In genomic region chr12:716506-716905, GRCh38 we compare ENCODE assay signal across 11 cellular contexts. TPM values are rescaled to one million over a fixed set of nuclear protein-coding genes. Genes with fewer than 3 reads are reported as not detected.
DNase-seq lines count a peak whose midpoint lies in the region; ATAC-seq and TF ChIP-seq lines count a peak whose summit lies in the region.
"Had no signal": no experiment of that assay in that cellular context is flagged by ENCODE, and none has a peak within 500 bp of the region (broad histone marks: within the 10 kb centered on the region; RNA-seq: fewer than 3 reads in every experiment).

No MANE protein-coding gene starts in this region.

- no peak overlapping the region for H3K4me3 ChIP-seq in cardiac fibroblast (replicated peaks in 1 of 2; ENCODE audit: low read depth in 2 of 2, low read length in 2 of 2)
- H3K4me3 ChIP-seq in skeletal muscle tissue (ENCODE audit: low read length in 3 of 3) = no peak overlapping the region
- no peak overlapping the region for H3K4me3 ChIP-seq in PC-3 (ENCODE audit: low read length)
- H3K4me3 ChIP-seq: ovary had no signal

- TF ChIP-seq CTCF in cardiac fibroblast (IDR thresholded peaks at IDR 0.05; ENCODE audit: low read depth, low read length) (no peak), PC-3 (conservative IDR thresholded peaks at IDR 0.05; ENCODE audit: low read depth, low read length) (no peak)

- no peak for ATAC-seq in PC-3
- ATAC-seq in GM21515 (IDR thresholded peaks at IDR 0.05; ENCODE audit: unreplicated experiment) = no peak

- no peaks in the 10 kb centered on the region for H3K79me2 ChIP-seq in PC-3 (ENCODE audit: low read length)

- intact Hi-C loops in PC-3 (cut with micrococcal nuclease) = no loop called here

- H3K4me1 ChIP-seq in skeletal muscle tissue (ENCODE audit: control insufficient read depth in 3 of 3, insufficient read depth in 3 of 3, low read length in 3 of 3) (peaks cover 7 to 26% (median 16%) of the 10 kb centered on the region in 3 donors), PC-3 (ENCODE audit: insufficient read depth, low read length) (no peaks in the 10 kb centered on the region)

- H3K27me3 ChIP-seq in skeletal muscle tissue (ENCODE audit: control insufficient read depth in 3 of 3, insufficient read depth in 3 of 3, low read length in 3 of 3) (no peaks in the 10 kb centered on the region), PC-3 (ENCODE audit: low read length) (no peaks in the 10 kb centered on the region)
- H3K27me3 ChIP-seq: ovary had no signal

- H3K36me3 ChIP-seq in skeletal muscle tissue (ENCODE audit: control insufficient read depth in 3 of 3, insufficient read depth in 3 of 3, low read length in 3 of 3) (no peaks in the 10 kb centered on the region), PC-3 (ENCODE audit: low read depth, low read length) (no peaks in the 10 kb centered on the region)
- H3K36me3 ChIP-seq: ovary had no signal

- no peaks in the 10 kb centered on the region for H4K20me1 ChIP-seq in PC-3 (ENCODE audit: low read length)

- H3K9me3 ChIP-seq in skeletal muscle tissue (ENCODE audit: control insufficient read depth in 3 of 3, low read length in 3 of 3) (no peaks in the 10 kb centered on the region), PC-3 (ENCODE audit: low read length) (no peaks in the 10 kb centered on the region)
- H3K9me3 ChIP-seq: ovary had no signal

- no peaks in the 10 kb centered on the region for H3F3A ChIP-seq in PC-3 (ENCODE audit: low read length, unreplicated experiment)

- no peak overlapping the region for H3K4me2 ChIP-seq in PC-3 (ENCODE audit: low read length)

- BruUV-seq in PC-3 (replicated peaks; lab: Mats Ljungman, UMichigan) = no TSS peak

- no peak overlapping the region for H2AFZ ChIP-seq in PC-3 (ENCODE audit: low read length)

- DNase-seq in stimulated activated naive CD4-positive, alpha-beta T cell treated with Interleukin-2 at 50 U/mL for 16 hours (lab: John Stamatoyannopoulos, UW) = peak; percentile 23
- no peak for DNase-seq in stimulated activated naive CD4-positive, alpha-beta T cell (lab: John Stamatoyannopoulos, UW)
- DNase-seq in cardiac fibroblast (ENCODE audit: low read depth in 2 of 2) = peak; percentile 17 to 68
- DNase-seq in PC-3 = no peak
- no peak for DNase-seq in SHP77 (lab: John Stamatoyannopoulos, UW)
- DNase-seq in COR-L47 (lab: John Stamatoyannopoulos, UW) = no peak
- DNase-seq: GOT3, NCI-H526 treated with DMSO at 0.1 percent for 48 hours had no signal

- POLR2A ChIA-PET in PC-3 (lab: Charles Lee; ENCODE audit: unreplicated experiment) = no interaction called here

- H3K9ac ChIP-seq in skeletal muscle tissue (ENCODE audit: low read depth in 1 of 3, low read length in 3 of 3) = peak overlapping the region in 1 of 3 donors; percentile 4
- H3K9ac ChIP-seq in PC-3 (ENCODE audit: low read length) = no peak overlapping the region

- CTCF ChIA-PET in PC-3 (lab: Charles Lee) = no interaction called here

- no peaks in the 10 kb centered on the region for H3K9me2 ChIP-seq in PC-3 (replicated peaks; ENCODE audit: low read length)

- peak overlapping the region; percentile 53 for H3K27ac ChIP-seq in skeletal muscle tissue (ENCODE audit: low read depth, low read length)
- H3K27ac ChIP-seq in PC-3 (ENCODE audit: low read length) = no peak overlapping the region
- H3K27ac ChIP-seq: ovary had no signal

RNA-seq across cellular contexts. Expression of gene WNK1, which starts 35.9 kb away (rescaled TPM):
- total RNA-seq in skeletal muscle tissue = 71.5 TPM
- total RNA-seq in PC-3 (2014; rRNA removed) = 44.5 and 69.3 TPM in 2 replicates

RNA-seq across cellular contexts. Expression of gene NINJ2, which starts 53.3 kb away (rescaled TPM):
- 2.6 TPM for total RNA-seq in skeletal muscle tissue
- total RNA-seq in PC-3 (2014; rRNA removed) = not detected in 2 replicates

Comparison
In these comparisons a context has a peak if more than half of its experiments do, and no peak if none do; other contexts are left out.
1. DNase-seq: peak in stimulated activated naive CD4-positive, alpha-beta T cell treated with Interleukin-2 at 50 U/mL for 16 hours (single experiment) and cardiac fibroblast (2 of 2); none in stimulated activated naive CD4-positive, alpha-beta T cell (0 of 6), PC-3 (single experiment), SHP77 (0 of 2) and COR-L47 (single experiment).